15 cellular contexts compared by ENCODE assay signal in the genomic region with DNA sequence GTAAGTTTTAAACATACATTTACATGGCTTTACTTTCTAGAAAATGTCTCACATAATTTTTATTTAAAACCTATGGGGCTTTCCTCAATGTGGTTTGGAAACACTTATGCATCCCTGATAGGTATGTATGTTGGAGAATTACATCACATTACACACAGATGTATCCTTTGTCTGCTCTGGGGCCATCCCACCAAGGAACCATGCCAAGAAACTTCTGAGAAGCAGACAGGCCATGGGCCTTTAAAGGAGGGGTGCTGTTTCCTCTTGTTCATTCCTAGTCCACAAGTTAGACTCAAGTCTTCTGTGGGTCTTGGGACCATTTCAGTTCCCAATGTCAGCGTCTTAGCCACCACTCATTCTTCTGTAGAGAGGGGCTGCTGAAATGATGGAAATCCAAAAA.
"Had no signal": no experiment of that assay in that cellular context is flagged by ENCODE, and none has a peak within 500 bp of the region (broad histone marks: within the 10 kb centered on the region; RNA-seq: fewer than 3 reads in every experiment).

No MANE protein-coding gene starts in this region.

- H3K4me1 ChIP-seq: heart left ventricle, pancreas, thyroid gland had no signal

- H3K36me3 ChIP-seq: gastroesophageal sphincter, heart left ventricle, neutrophil, pancreas, thyroid gland had no signal

- H3K27ac ChIP-seq: gastroesophageal sphincter, heart left ventricle, neutrophil, pancreas, thyroid gland had no signal

- H3K9me3 ChIP-seq: gastroesophageal sphincter, heart left ventricle, neutrophil, pancreas, thyroid gland had no signal

- H3K27me3 ChIP-seq: gastroesophageal sphincter, heart left ventricle, neutrophil, pancreas, thyroid gland had no signal

- DNase-seq: activated CD4-positive, alpha-beta T cell treated with anti-CD3 and anti-CD28 coated beads, Interleukin-2, amount 10 ng/mL, durations not matched to agents 24 days and 14 days; activated CD8-positive, alpha-beta T cell treated with anti-CD3 and anti-CD28 coated beads, Interleukin-2, amount 10 ng/mL, durations not matched to agents 7 days and 5 days; activated naive CD4-positive, alpha-beta T cell treated with anti-CD3 and anti-CD28 coated beads, Interleukin-2, amount 50 U/mL, for 16 hours; activated T-cell treated with anti-CD3 and anti-CD28 coated beads, Interleukin-2, amount 50 U/mL, for 24 hours; aorta; effector memory CD8-positive, alpha-beta T cell; heart left ventricle; immature natural killer cell; natural killer cell; pancreas; stimulated activated naive CD4-positive, alpha-beta T cell; thyroid gland had no signal

- FAIRE-seq: pancreas had no signal

- ATAC-seq: activated CD8-positive, alpha-beta T cell treated with anti-CD3 and anti-CD28 coated beads, Interleukin-2, amount 10 ng/mL, durations not matched to agents 7 days and 5 days; effector memory CD8-positive, alpha-beta T cell; gastroesophageal sphincter; natural killer cell; pancreas; sciatic nerve had no signal

- H3K4me3 ChIP-seq: gastroesophageal sphincter, heart left ventricle, pancreas, thyroid gland had no signal
